ENCODE assay signal across 8 cellular contexts in genomic region chr16:571081-571747, GRCh38. TPM values are rescaled to one million over a fixed set of nuclear protein-coding genes. Genes with fewer than 3 reads are reported as not detected.
A peak's percentile ranks its signal among the peaks of the same experiment; 100 is the strongest.
DNase-seq lines count a peak whose midpoint lies in the region; ATAC-seq and TF ChIP-seq lines count a peak whose summit lies in the region.
"Not testable (repeated sequence)": the region's sequence is repeated elsewhere in the genome, so short reads cannot be mapped to it uniquely, and the experiment has no call there.
"Had no signal": no experiment of that assay in that cellular context is flagged by ENCODE, and none has a peak within 500 bp of the region (broad histone marks: within the 10 kb centered on the region; RNA-seq: fewer than 3 reads in every experiment).

No MANE protein-coding gene starts in this region.

- not testable (repeated sequence) for H3K36me3 Mint-ChIP-seq in activated T-helper 17 cell treated with anti-CD3 and anti-CD28 coated beads, Interleukin-2, amount 50 U/mL, for 72 hours (ENCODE audit: low read depth); endothelial cell (ENCODE audit: low read depth, unreplicated experiment); mesothelial cell of epicardium

- not testable (repeated sequence) for H3K9me3 Mint-ChIP-seq in activated T-helper 17 cell treated with anti-CD3 and anti-CD28 coated beads, Interleukin-2, amount 50 U/mL, for 72 hours; endothelial cell (ENCODE audit: unreplicated experiment); mesothelial cell of epicardium

- TF ChIP-seq POLR2A in thyroid gland (IDR thresholded peaks at IDR 0.05) = not testable (repeated sequence)

- peaks cover 27% of the 10 kb centered on the region for H3K4me1 Mint-ChIP-seq in activated T-helper 17 cell treated with anti-CD3 and anti-CD28 coated beads, Interleukin-2, amount 50 U/mL, for 72 hours
- not testable (repeated sequence) for H3K4me1 Mint-ChIP-seq in endothelial cell (ENCODE audit: unreplicated experiment)
- peaks cover 30% of the 10 kb centered on the region for H3K4me1 Mint-ChIP-seq in mesothelial cell of epicardium

- H3K27ac ChIP-seq in thyroid gland = not testable (repeated sequence)

- 47 to 59% methylated on average over 8 to 10 of the region's 17 CpGs for WGBS in thyroid gland, 2 donors

- peak overlapping the region; percentile 87 for H3K4me3 Mint-ChIP-seq in activated T-helper 17 cell treated with anti-CD3 and anti-CD28 coated beads, Interleukin-2, amount 50 U/mL, for 72 hours
- H3K4me3 Mint-ChIP-seq in endothelial cell (ENCODE audit: unreplicated experiment) (peak overlapping the region; percentile 88), mesothelial cell of epicardium (peak overlapping the region; percentile 79)

- not testable (repeated sequence) for H3K27me3 ChIP-seq in thyroid gland

- not testable (repeated sequence) for ATAC-seq in activated T-helper 17 cell treated with anti-CD3 and anti-CD28 coated beads, Interleukin-2, amount 50 U/mL, for 72 hours (replicated peaks)

- peak overlapping the region; percentile 98; the same call in 1 of the 2 replicates for H3K4me3 ChIP-seq in GM08714 (ENCODE audit: low read length)
- not testable (repeated sequence) for H3K4me3 ChIP-seq in thyroid gland (replicated peaks in 1 of 3)

- DNase-seq in NCI-H2227 treated with DMSO at 0.1 percent for 48 hours (lab: John Stamatoyannopoulos, UW) = peak; percentile 76
- DNase-seq in endothelial cell (ENCODE audit: low spot score); mesothelial cell of epicardium (ENCODE audit: low spot score in 2 of 2, unreplicated experiment in 2 of 2): not testable (repeated sequence)
- DNase-seq in thyroid gland = peak; percentile 32 to 65

- peaks cover 15 to 23% of the 10 kb centered on the region in 2 donors for H3K36me3 ChIP-seq in thyroid gland

- peaks cover 7 to 27% of the 10 kb centered on the region in 2 donors for H3K4me1 ChIP-seq in thyroid gland

- H3K27ac Mint-ChIP-seq in activated T-helper 17 cell treated with anti-CD3 and anti-CD28 coated beads, Interleukin-2, amount 50 U/mL, for 72 hours = peak overlapping the region; percentile 80
- H3K27ac Mint-ChIP-seq in endothelial cell (ENCODE audit: unreplicated experiment) = not testable (repeated sequence)
- peak overlapping the region; percentile 89 for H3K27ac Mint-ChIP-seq in mesothelial cell of epicardium

- not testable (repeated sequence) for H3K27me3 Mint-ChIP-seq in activated T-helper 17 cell treated with anti-CD3 and anti-CD28 coated beads, Interleukin-2, amount 50 U/mL, for 72 hours; endothelial cell (ENCODE audit: unreplicated experiment); mesothelial cell of epicardium (ENCODE audit: low read depth)

- H3K9me3 ChIP-seq in thyroid gland = not testable (repeated sequence)

- intact Hi-C loops in thyroid gland (cut with DNase I) = not testable (repeated sequence)

- TF ChIP-seq CTCF in endothelial cell (IDR thresholded peaks at IDR 0.05; ENCODE audit: unreplicated experiment); mesothelial cell of epicardium (IDR thresholded peaks at IDR 0.05; ENCODE audit: unreplicated experiment); thyroid gland (IDR thresholded peaks at IDR 0.05): not testable (repeated sequence)

RNA-seq across cellular contexts. Expression of gene PIGQ, which starts 1.4 kb away (rescaled TPM):
- total RNA-seq in activated T-helper 17 cell treated with anti-CD3 and anti-CD28 coated beads, Interleukin-2, amount 50 U/mL, for 72 hours = 10 to 100 TPM; 28.0 to 34.2 TPM
- total RNA-seq in endothelial cell (ENCODE audit: unreplicated experiment) (38.4 TPM), mesothelial cell of epicardium (78.5 to 86.7 TPM (median 84.8 TPM) in 3 replicates), thyroid gland (100 to 1,000 TPM in 3 of 4 donors, 10 to 100 TPM in 1; 69.6 to 125 (median 108) TPM)

RNA-seq across cellular contexts. Expression of gene NHLRC4, which starts 4.4 kb away (rescaled TPM):
- 1 to 10 TPM in 1 of 2 donors, under 1 TPM in 1; 0.80 to 1.1 TPM for total RNA-seq in activated T-helper 17 cell treated with anti-CD3 and anti-CD28 coated beads, Interleukin-2, amount 50 U/mL, for 72 hours
- total RNA-seq in endothelial cell (ENCODE audit: unreplicated experiment) = 0.69 TPM
- total RNA-seq in mesothelial cell of epicardium = 2.3 to 3.0 TPM (median 2.7 TPM) in 3 replicates
- total RNA-seq in thyroid gland = under 1 TPM in 3 of 4 donors, not detected in 1; 0.63 to 0.81 (median 0.67) TPM

RNA-seq across cellular contexts. Expression of gene PRR35, which starts 11.0 kb away (rescaled TPM):
- total RNA-seq in activated T-helper 17 cell treated with anti-CD3 and anti-CD28 coated beads, Interleukin-2, amount 50 U/mL, for 72 hours = not detected
- total RNA-seq in endothelial cell (ENCODE audit: unreplicated experiment) (not detected), mesothelial cell of epicardium (0.25 TPM in 1 of 3 replicates, not detected in the others), thyroid gland (not detected)
- total RNA-seq: Right ventricle myocardium inferior, subcutaneous adipose tissue had no signal

RNA-seq across cellular contexts. Expression of gene RAB40C, which starts 18.7 kb away (rescaled TPM):
- total RNA-seq in activated T-helper 17 cell treated with anti-CD3 and anti-CD28 coated beads, Interleukin-2, amount 50 U/mL, for 72 hours = 10 to 100 TPM; 12.9 TPM
- total RNA-seq in endothelial cell (ENCODE audit: unreplicated experiment) (18.5 TPM), mesothelial cell of epicardium (23.2 to 26.2 TPM (median 25.5 TPM) in 3 replicates), thyroid gland (10 to 100 TPM; 17.7 to 24.4 (median 18.4) TPM)

RNA-seq across cellular contexts. Expression of gene CAPN15, which starts 43.7 kb away (rescaled TPM):
- 100 to 1,000 TPM in 1 of 2 donors, 10 to 100 TPM in 1; 61.1 to 117 TPM for total RNA-seq in activated T-helper 17 cell treated with anti-CD3 and anti-CD28 coated beads, Interleukin-2, amount 50 U/mL, for 72 hours
- total RNA-seq in endothelial cell (ENCODE audit: unreplicated experiment) (49.0 TPM), mesothelial cell of epicardium (48.2 to 49.1 TPM (median 48.7 TPM) in 3 replicates), thyroid gland (10 to 100 TPM; 19.6 to 42.6 (median 29.0) TPM)
